In genomic region chr19:48644355-48644754, GRCh38 we compare ENCODE assay signal across 8 cellular contexts. TPM values are rescaled to one million over a fixed set of nuclear protein-coding genes. Genes with fewer than 3 reads are reported as not detected.
DNase-seq lines count a peak whose midpoint lies in the region; ATAC-seq and TF ChIP-seq lines count a peak whose summit lies in the region.
"Had no signal": no experiment of that assay in that cellular context is flagged by ENCODE, and none has a peak within 500 bp of the region (broad histone marks: within the 10 kb centered on the region; RNA-seq: fewer than 3 reads in every experiment).

No MANE protein-coding gene starts in this region.

- in situ Hi-C loops in gastrocnemius medialis (cut with MboI; ENCODE audit: low sequenced_read_pairs in 4 of 4): loop anchor here in 2 of 4 donors (10.0 to 25.0 kb wide), 2 partner anchors 93 to 100 kb away; partner anchors contain the start of genes IZUMO1 (in 2 of the 2) and RASIP1 (in 2 of the 2)

- no peak overlapping the region for H3K27ac Mint-ChIP-seq in endodermal cell

- no peaks in the 10 kb centered on the region for H3K9me3 ChIP-seq in SK-N-SH
- no peaks in the 10 kb centered on the region for H3K9me3 ChIP-seq in endodermal cell (ENCODE audit: control insufficient read depth, low read length)
- H3K9me3 ChIP-seq in gastrocnemius medialis: no peaks in the 10 kb centered on the region

- no peaks in the 10 kb centered on the region for H3K9me2 ChIP-seq in SK-N-SH

- DNase-seq in SK-N-SH (no peak), endodermal cell (no peak), gastrocnemius medialis (no peak), NCI-H187 treated with DMSO at 0.1 percent for 48 hours (lab: John Stamatoyannopoulos, UW) (no peak)
- DNase-seq: 8988T had no signal

- TF ChIP-seq EP300 in SK-N-SH (IDR thresholded peaks at IDR 0.05; ENCODE audit: borderline replicate concordance in 1 of 2, low read depth in 1 of 2, low read length in 1 of 2): no peak

- no peaks in the 10 kb centered on the region for H3K79me2 ChIP-seq in SK-N-SH (ENCODE audit: insufficient read depth)

- H3K36me3 Mint-ChIP-seq in endodermal cell (ENCODE audit: low read depth): peaks cover 19% of the 10 kb centered on the region

- no peak overlapping the region; a peak in 1 of 4 replicates for H3K27ac ChIP-seq in SK-N-SH (ENCODE audit: low read depth in 2 of 2, low read length in 1 of 2)
- H3K27ac ChIP-seq in endodermal cell (ENCODE audit: low read depth, low read length): no peak overlapping the region
- no peak overlapping the region for H3K27ac ChIP-seq in gastrocnemius medialis

- TF ChIP-seq POLR2A in gastrocnemius medialis (IDR thresholded peaks at IDR 0.05): no peak

- peak overlapping the region in 1 of 2 experiments; percentile 43; a peak in 2 of 4 replicates for H3K4me3 ChIP-seq in SK-N-SH (ENCODE audit: low read depth in 2 of 2, low read length in 1 of 2)
- H3K4me3 ChIP-seq in endodermal cell (ENCODE audit: low read length): peak overlapping the region; percentile 86
- peak overlapping the region in 3 of 4 donors; percentile 73 to 94 (median 92) for H3K4me3 ChIP-seq in gastrocnemius medialis

- no peaks in the 10 kb centered on the region for H3K27me3 ChIP-seq in SK-N-SH (ENCODE audit: insufficient read depth)
- no peaks in the 10 kb centered on the region for H3K27me3 ChIP-seq in endodermal cell (ENCODE audit: control insufficient read depth, insufficient read depth, low read length, poor library complexity, severe bottlenecking)
- H3K27me3 ChIP-seq in gastrocnemius medialis: no peaks in the 10 kb centered on the region

- no peak overlapping the region for H2AFZ ChIP-seq in SK-N-SH (ENCODE audit: low read depth)

- no peaks in the 10 kb centered on the region for H4K20me1 ChIP-seq in SK-N-SH (ENCODE audit: insufficient read depth)

- WGBS in SK-N-SH (ENCODE audit: low lambda C conversion rate): 83% methylated on average over 4 of the region's 4 CpGs
- WGBS in endodermal cell (ENCODE audit: insufficient coverage in 1 of 2, insufficient read length in 1 of 2), 2 experiments: 67 to 87% methylated on average over 3 to 4 of the region's 4 CpGs

- no peaks in the 10 kb centered on the region for H3K9me3 Mint-ChIP-seq in endodermal cell

- peak overlapping the region; percentile 99; the same call in 1 of the 2 replicates for H3K4me2 ChIP-seq in SK-N-SH

- H3K4me1 Mint-ChIP-seq in endodermal cell: peaks cover 12% of the 10 kb centered on the region

- H3F3A ChIP-seq in SK-N-SH (replicated peaks; ENCODE audit: insufficient read depth): peaks cover 11% of the 10 kb centered on the region

- ATAC-seq in SK-N-SH treated with all-trans-retinoic acid at 6 μM for 48 hours (no peak), gastrocnemius medialis (no peak), GM18870 (IDR thresholded peaks at IDR 0.05; ENCODE audit: unreplicated experiment) (no peak)

- CTCF ChIA-PET in SK-N-SH (lab: Yijun Ruan, JAX): interaction anchor here (2.7 kb wide), 2 partner anchors 30 to 199 kb away, joined by 25 to 35 read pairs; no protein-coding TSS in a partner anchor

- H3K36me3 ChIP-seq in SK-N-SH (replicated peaks in 1 of 2; ENCODE audit: control insufficient read depth in 1 of 2, insufficient read depth in 2 of 2, low read length in 1 of 2) (no peaks in the 10 kb centered on the region), endodermal cell (ENCODE audit: control insufficient read depth, insufficient read depth, low read length) (no peaks in the 10 kb centered on the region), gastrocnemius medialis (no peaks in the 10 kb centered on the region)

- no peak for TF ChIP-seq RAD21 in SK-N-SH (IDR thresholded peaks at IDR 0.05; ENCODE audit: low read length)

- TF ChIP-seq CTCF in SK-N-SH (IDR thresholded peaks at IDR 0.05) (no peak), endodermal cell (conservative IDR thresholded peaks at IDR 0.05) (no peak), gastrocnemius medialis (IDR thresholded peaks at IDR 0.05 in 4 of 5, conservative IDR thresholded peaks at IDR 0.05 in 1 of 5) (no peak)

- H3K27me3 Mint-ChIP-seq in endodermal cell (ENCODE audit: insufficient read depth): peaks cover 19% of the 10 kb centered on the region

- H3K9ac ChIP-seq in SK-N-SH (no peak overlapping the region), endodermal cell (ENCODE audit: extremely low read depth, low read length, poor library complexity, severe bottlenecking) (no peak overlapping the region)

- peak overlapping the region; percentile 76 for H3K4me3 Mint-ChIP-seq in endodermal cell

- POLR2A ChIA-PET in SK-N-SH (lab: Yijun Ruan, JAX): interaction anchor here (1.9 kb wide), 1 partner anchor 25 kb away, joined by 6 read pairs; the partner anchor contains the start of genes RPL18 and SPHK2

- peaks cover 4 to 6% of the 10 kb centered on the region in 2 experiments; a peak in 2 of 4 replicates for H3K4me1 ChIP-seq in SK-N-SH (ENCODE audit: control insufficient read depth in 1 of 2, insufficient read depth in 2 of 2, low read depth in 1 of 2, low read length in 1 of 2)
- H3K4me1 ChIP-seq in endodermal cell (ENCODE audit: control insufficient read depth, insufficient read depth, low read length): no peaks in the 10 kb centered on the region
- H3K4me1 ChIP-seq in gastrocnemius medialis: peaks cover 14 to 23% of the 10 kb centered on the region in 2 donors

- intact Hi-C loops in gastrocnemius medialis (cut with DNase I; ENCODE audit: low total_unique reads): no loop called here

TF ChIP-seq in SK-N-SH, 30 proteins besides CTCF, POLR2A, EP300 and RAD21 (continues in another document):
- no peak for TF ChIP-seq IRF3 (IDR thresholded peaks at IDR 0.05; ENCODE audit: low read depth, low read length)

TF ChIP-seq in SK-N-SH treated with all-trans-retinoic acid at 6 μM for 48 hours, 23 proteins besides CTCF, POLR2A, EP300 and RAD21:
- no peak for TF ChIP-seq ESRRG (CRISPR knock-in tag; IDR thresholded peaks at IDR 0.05)
- TF ChIP-seq GLIS3 (CRISPR knock-in tag; IDR thresholded peaks at IDR 0.05): no peak
- TF ChIP-seq TCF4 (CRISPR knock-in tag; IDR thresholded peaks at IDR 0.05; ENCODE audit: borderline replicate concordance): no peak
- no peak for TF ChIP-seq POU6F1 (CRISPR knock-in tag; IDR thresholded peaks at IDR 0.05; ENCODE audit: borderline replicate concordance, low read depth)
- no peak for TF ChIP-seq ZFP3 (CRISPR knock-in tag; IDR thresholded peaks at IDR 0.05)

RNA-seq across cellular contexts. Expression of gene CA11, which starts 1.6 kb away (rescaled TPM):
- 13.1 and 13.5 TPM in 2 replicates for polyA plus RNA-seq in SK-N-SH (2012; rRNA removed)
- polyA plus RNA-seq in SK-N-SH (2012; cell fraction: cytosol; rRNA removed): 12.8 and 15.5 TPM in 2 replicates
- polyA plus RNA-seq in SK-N-SH (2012; cell fraction: nucleus; rRNA removed): 10.4 and 10.7 TPM in 2 replicates
- total RNA-seq in endodermal cell: 10 to 100 TPM; 75.0 to 82.6 TPM
- 39.5 TPM for polyA plus RNA-seq in endodermal cell (2013, experiment 1 of 2)
- polyA plus RNA-seq in endodermal cell (2013, experiment 2 of 2): 28.4 TPM
- total RNA-seq in gastrocnemius medialis: 1 to 10 TPM; 1.6 to 3.5 (median 2.6) TPM

RNA-seq across cellular contexts. Expression of gene DBP, which starts 7.2 kb away (rescaled TPM):
- polyA plus RNA-seq in SK-N-SH (2012; rRNA removed): 7.8 and 12.6 TPM in 2 replicates
- polyA plus RNA-seq in SK-N-SH (2012; cell fraction: cytosol; rRNA removed): 7.3 and 10.3 TPM in 2 replicates
- polyA plus RNA-seq in SK-N-SH (2012; cell fraction: nucleus; rRNA removed): 8.6 and 13.4 TPM in 2 replicates
- total RNA-seq in endodermal cell: 10 to 100 TPM in 1 of 2 donors, 1 to 10 TPM in 1; 5.3 to 13.1 TPM
- polyA plus RNA-seq in endodermal cell (2013, experiment 1 of 2): 9.7 TPM
- 8.4 TPM for polyA plus RNA-seq in endodermal cell (2013, experiment 2 of 2)
- total RNA-seq in gastrocnemius medialis: 10 to 100 TPM in 1 of 4 donors, 1 to 10 TPM in 3; 1.7 to 12.9 (median 4.4) TPM

RNA-seq across cellular contexts. Expression of gene SPHK2, which starts 25.0 kb away (rescaled TPM):
- polyA plus RNA-seq in SK-N-SH (2012; rRNA removed): 14.1 and 14.8 TPM in 2 replicates
- polyA plus RNA-seq in SK-N-SH (2012; cell fraction: cytosol; rRNA removed): 6.1 and 8.8 TPM in 2 replicates
- polyA plus RNA-seq in SK-N-SH (2012; cell fraction: nucleus; rRNA removed): 42.4 and 44.9 TPM in 2 replicates
- total RNA-seq in endodermal cell (100 to 1,000 TPM in 1 of 2 donors, 10 to 100 TPM in 1; 99.5 to 114 TPM), gastrocnemius medialis (10 to 100 TPM in 2 of 4 donors, 1 to 10 TPM in 2; 7.8 to 12.4 (median 9.2) TPM)
- polyA plus RNA-seq in endodermal cell (2013, experiment 1 of 2): 31.4 TPM
- 30.6 TPM for polyA plus RNA-seq in endodermal cell (2013, experiment 2 of 2)

RNA-seq across cellular contexts. Expression of gene RPL18, which starts 25.4 kb away (rescaled TPM):
- polyA plus RNA-seq in SK-N-SH (2012; rRNA removed): 2,114 and 2,225 TPM in 2 replicates
- 1,690 and 2,536 TPM in 2 replicates for polyA plus RNA-seq in SK-N-SH (2012; cell fraction: cytosol; rRNA removed)
- 725 and 988 TPM in 2 replicates for polyA plus RNA-seq in SK-N-SH (2012; cell fraction: nucleus; rRNA removed)
- total RNA-seq in endodermal cell (1,000 to 10,000 TPM; 1,531 to 1,574 TPM), gastrocnemius medialis (1,000 to 10,000 TPM; 1,223 to 1,420 (median 1,299) TPM)
- polyA plus RNA-seq in endodermal cell (2013, experiment 1 of 2): 1,384 TPM
- 1,252 TPM for polyA plus RNA-seq in endodermal cell (2013, experiment 2 of 2)

RNA-seq across cellular contexts. Expression of gene NTN5, which starts 28.5 kb away (rescaled TPM):
- polyA plus RNA-seq in SK-N-SH (2012; rRNA removed): 0.57 and 0.74 TPM in 2 replicates
- 0.12 and 0.37 TPM in 2 replicates for polyA plus RNA-seq in SK-N-SH (2012; cell fraction: cytosol; rRNA removed)
- 5.0 and 7.0 TPM in 2 replicates for polyA plus RNA-seq in SK-N-SH (2012; cell fraction: nucleus; rRNA removed)
- total RNA-seq in endodermal cell: 1 to 10 TPM; 1.2 to 1.4 TPM
- polyA plus RNA-seq in endodermal cell (2013, experiment 1 of 2): 2.0 TPM
- 3.1 TPM for polyA plus RNA-seq in endodermal cell (2013, experiment 2 of 2)
- total RNA-seq in gastrocnemius medialis: not detected
- total RNA-seq: NCI-H460 had no signal

Comparison
In these comparisons a context has a peak if more than half of its experiments do, and no peak if none do; other contexts are left out.
1. RNA of gene CA11, which starts 1.6 kb away (total RNA-seq): 75.0 to 82.6 TPM in endodermal cell; 1.6 to 3.5 TPM in gastrocnemius medialis; every median in the first group is over 10 times any median in the second.
2. RNA of gene SPHK2, which starts 25.0 kb away (total RNA-seq): 99.5 to 114 TPM in endodermal cell; 7.8 to 12.4 TPM in gastrocnemius medialis; every median in the first group is over 4 times any median in the second.